8 cellular contexts compared by ENCODE assay signal in the genomic region with DNA sequence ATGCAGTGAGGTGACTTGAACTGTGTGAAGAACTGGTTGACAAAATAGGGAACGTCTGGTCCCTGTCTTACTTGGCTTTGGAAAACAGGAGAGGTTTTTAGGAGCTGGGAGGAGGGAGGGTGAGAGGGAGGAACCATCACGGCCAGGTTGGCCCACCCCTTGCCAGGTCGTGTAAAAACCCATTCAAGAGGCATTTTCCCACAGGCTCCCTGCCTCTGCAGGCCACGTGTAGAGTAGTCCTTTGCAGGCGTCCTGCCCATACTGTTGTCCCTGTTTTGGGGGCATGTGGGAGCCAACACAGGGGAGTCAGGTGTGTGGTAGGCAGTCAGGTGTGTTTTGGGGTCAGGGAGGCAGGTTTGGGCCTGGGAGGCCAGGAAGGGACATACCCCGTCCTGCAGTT.
DNase-seq lines count a peak whose midpoint lies in the region; ATAC-seq and TF ChIP-seq lines count a peak whose summit lies in the region.

No MANE protein-coding gene starts in this region.

- ATAC-seq in GM18907 (IDR thresholded peaks at IDR 0.05; ENCODE audit: unreplicated experiment), result no peak
- no peak for ATAC-seq in HG03457 (IDR thresholded peaks at IDR 0.05; ENCODE audit: unreplicated experiment)

- POLR2A ChIA-PET in Caco-2 (lab: Charles Lee), result no interaction called here
- POLR2A ChIA-PET in SK-N-SH (lab: Yijun Ruan, JAX), result no interaction called here

- DNase-seq in Caco-2, result no peak
- DNase-seq in SK-N-SH, result no peak
- no peak for DNase-seq in fibroblast of the aortic adventitia (ENCODE audit: low read depth)
- no peak for DNase-seq in stimulated activated CD8-positive, alpha-beta memory T cell treated with anti-CD3 and anti-CD28 coated beads, Interleukin-4, amount 100 ng/mL, for 48 hours
- no peak for DNase-seq in NK-92 treated with Interleukin-12 subunit alpha and Interleukin-12 subunit beta, amount 100 ng/mL, for 24 hours (lab: John Stamatoyannopoulos, UW)

- H2AFZ ChIP-seq in SK-N-SH (ENCODE audit: low read depth) (no peak overlapping the region), parathyroid adenoma (peak overlapping the region; percentile 33)

- H3K4me3 ChIP-seq in Caco-2 (ENCODE audit: low read depth, low read length), result peak overlapping the region; percentile 94
- H3K4me3 ChIP-seq in SK-N-SH (ENCODE audit: low read depth in 2 of 2, low read length in 1 of 2), result peak overlapping the region; percentile 45 to 58; a peak in 2 of 4 replicates
- H3K4me3 ChIP-seq in fibroblast of the aortic adventitia (ENCODE audit: low read depth, low read length), result peak overlapping the region; percentile 84
- H3K4me3 ChIP-seq in parathyroid adenoma (ENCODE audit: low read depth, low read length), result no peak overlapping the region

- H3K27ac ChIP-seq in SK-N-SH (ENCODE audit: low read depth in 2 of 2, low read length in 1 of 2), result peak overlapping the region; percentile 69 to 86
- H3K27ac ChIP-seq in parathyroid adenoma, result no peak overlapping the region

- no peaks in the 10 kb centered on the region for H3K9me2 ChIP-seq in SK-N-SH

- TF ChIP-seq CTCF in Caco-2 (IDR thresholded peaks at IDR 0.05; ENCODE audit: insufficient read depth in 1 of 2, low read depth in 1 of 2, low read length in 1 of 2, severe bottlenecking in 1 of 2, unreplicated experiment in 1 of 2) (no peak), SK-N-SH (IDR thresholded peaks at IDR 0.05) (no peak), fibroblast of the aortic adventitia (IDR thresholded peaks at IDR 0.05; ENCODE audit: insufficient read depth, low read length) (no peak), parathyroid adenoma (IDR thresholded peaks at IDR 0.05) (no peak)

- CTCF ChIA-PET in Caco-2 (lab: Charles Lee) (interaction anchor here (0.5 to 2.9 kb wide), 4 partner anchors 11 to 284 kb away, joined by 3 to 30 read pairs (median 8); no protein-coding TSS in a partner anchor), SK-N-SH (lab: Yijun Ruan, JAX) (interaction anchor here (0.9 to 15.6 kb wide), 3 partner anchors 13 to 281 kb away, joined by 3 to 338 read pairs (median 7); no protein-coding TSS in a partner anchor)

- peaks cover 30% of the 10 kb centered on the region for H3K4me1 Mint-ChIP-seq in Caco-2 (ENCODE audit: low read depth, unreplicated experiment)

- peaks cover 55% of the 10 kb centered on the region for H3K79me2 ChIP-seq in SK-N-SH (ENCODE audit: insufficient read depth)
- no peaks in the 10 kb centered on the region for H3K79me2 ChIP-seq in parathyroid adenoma

- H3K4me2 ChIP-seq in SK-N-SH (peak overlapping the region; percentile 76), parathyroid adenoma (ENCODE audit: low read length) (peak overlapping the region; percentile 69)

- peak overlapping the region; percentile 89 for H3K4me3 Mint-ChIP-seq in Caco-2 (ENCODE audit: unreplicated experiment)

- intact Hi-C loops in Caco-2 (cut with micrococcal nuclease; ENCODE audit: unreplicated experiment), result loop anchor here (10.0 kb wide), 1 partner anchor 134 kb away; no protein-coding TSS in a partner anchor

- H3F3A ChIP-seq in SK-N-SH (replicated peaks; ENCODE audit: insufficient read depth), result peaks cover 39% of the 10 kb centered on the region

- H3K9me3 Mint-ChIP-seq in Caco-2 (ENCODE audit: unreplicated experiment), result no peaks in the 10 kb centered on the region

- H3K9ac ChIP-seq in SK-N-SH (peak overlapping the region; percentile 65), parathyroid adenoma (no peak overlapping the region)

- H3K27me3 Mint-ChIP-seq in Caco-2 (ENCODE audit: insufficient read depth, unreplicated experiment), result no peaks in the 10 kb centered on the region

- H3K27me3 ChIP-seq in Caco-2 (replicated peaks; ENCODE audit: control insufficient read depth, insufficient read depth, low read length) (no peaks in the 10 kb centered on the region), SK-N-SH (ENCODE audit: insufficient read depth) (no peaks in the 10 kb centered on the region), parathyroid adenoma (ENCODE audit: control insufficient read depth, insufficient read depth, low read length) (no peaks in the 10 kb centered on the region)

- H3K27ac Mint-ChIP-seq in Caco-2 (ENCODE audit: unreplicated experiment), result peak overlapping the region; percentile 86

- peaks cover 21% of the 10 kb centered on the region for H3K36me3 Mint-ChIP-seq in Caco-2 (ENCODE audit: insufficient read depth, unreplicated experiment)

- no peak for TF ChIP-seq RAD21 in SK-N-SH (IDR thresholded peaks at IDR 0.05; ENCODE audit: low read length)

- H3K4me1 ChIP-seq in Caco-2 (peaks cover 18% of the 10 kb centered on the region), SK-N-SH (ENCODE audit: control insufficient read depth in 1 of 2, insufficient read depth in 2 of 2, low read depth in 1 of 2, low read length in 1 of 2) (peaks cover 12 to 43% of the 10 kb centered on the region in 2 experiments; a peak in 3 of 4 replicates), parathyroid adenoma (no peaks in the 10 kb centered on the region)

- H4K20me1 ChIP-seq in SK-N-SH (ENCODE audit: insufficient read depth), result no peaks in the 10 kb centered on the region

- TF ChIP-seq EP300 in SK-N-SH (IDR thresholded peaks at IDR 0.05; ENCODE audit: borderline replicate concordance in 1 of 2, low read depth in 1 of 2, low read length in 1 of 2), result no peak

- H3K9me3 ChIP-seq in Caco-2 (no peaks in the 10 kb centered on the region), SK-N-SH (no peaks in the 10 kb centered on the region), parathyroid adenoma (ENCODE audit: control insufficient read depth, low read length) (no peaks in the 10 kb centered on the region)

- H3K36me3 ChIP-seq in Caco-2 (ENCODE audit: control insufficient read depth, insufficient read depth, low read length) (no peaks in the 10 kb centered on the region), SK-N-SH (replicated peaks in 1 of 2; ENCODE audit: control insufficient read depth in 1 of 2, insufficient read depth in 2 of 2, low read length in 1 of 2) (no peaks in the 10 kb centered on the region), parathyroid adenoma (ENCODE audit: control insufficient read depth, insufficient read depth, low read length) (no peaks in the 10 kb centered on the region)

- BruUV-seq in Caco-2 (replicated peaks; lab: Mats Ljungman, UMichigan), result TSS peak; percentile 37

- 68% methylated on average over 5 of the region's 6 CpGs for WGBS in SK-N-SH (ENCODE audit: low lambda C conversion rate)

TF ChIP-seq in SK-N-SH, 30 proteins besides CTCF, POLR2A, EP300 and RAD21:
- TF ChIP-seq GABPA (IDR thresholded peaks at IDR 0.05; ENCODE audit: low read depth) (no peak), FOSL2 (IDR thresholded peaks at IDR 0.05; ENCODE audit: borderline replicate concordance, low read depth) (no peak), ELF1 (IDR thresholded peaks at IDR 0.05) (no peak), JUND (IDR thresholded peaks at IDR 0.05) (no peak), RFX5 (IDR thresholded peaks at IDR 0.05; ENCODE audit: low read length) (no peak), EZH2phosphoT487 (IDR thresholded peaks at IDR 0.05; ENCODE audit: borderline replicate concordance, low read depth) (no peak), FOXJ3 (CRISPR knock-in tag; IDR thresholded peaks at IDR 0.05) (no peak), SIN3A (IDR thresholded peaks at IDR 0.05; ENCODE audit: borderline replicate concordance, low read depth, low read length) (no peak), TCF12 (IDR thresholded peaks at IDR 0.05) (no peak), RXRA (IDR thresholded peaks at IDR 0.05; ENCODE audit: borderline replicate concordance, low read depth) (no peak), CHD2 (IDR thresholded peaks at IDR 0.05; ENCODE audit: low read length, partially characterized antibody) (no peak)
- TF ChIP-seq, protein P1, sequence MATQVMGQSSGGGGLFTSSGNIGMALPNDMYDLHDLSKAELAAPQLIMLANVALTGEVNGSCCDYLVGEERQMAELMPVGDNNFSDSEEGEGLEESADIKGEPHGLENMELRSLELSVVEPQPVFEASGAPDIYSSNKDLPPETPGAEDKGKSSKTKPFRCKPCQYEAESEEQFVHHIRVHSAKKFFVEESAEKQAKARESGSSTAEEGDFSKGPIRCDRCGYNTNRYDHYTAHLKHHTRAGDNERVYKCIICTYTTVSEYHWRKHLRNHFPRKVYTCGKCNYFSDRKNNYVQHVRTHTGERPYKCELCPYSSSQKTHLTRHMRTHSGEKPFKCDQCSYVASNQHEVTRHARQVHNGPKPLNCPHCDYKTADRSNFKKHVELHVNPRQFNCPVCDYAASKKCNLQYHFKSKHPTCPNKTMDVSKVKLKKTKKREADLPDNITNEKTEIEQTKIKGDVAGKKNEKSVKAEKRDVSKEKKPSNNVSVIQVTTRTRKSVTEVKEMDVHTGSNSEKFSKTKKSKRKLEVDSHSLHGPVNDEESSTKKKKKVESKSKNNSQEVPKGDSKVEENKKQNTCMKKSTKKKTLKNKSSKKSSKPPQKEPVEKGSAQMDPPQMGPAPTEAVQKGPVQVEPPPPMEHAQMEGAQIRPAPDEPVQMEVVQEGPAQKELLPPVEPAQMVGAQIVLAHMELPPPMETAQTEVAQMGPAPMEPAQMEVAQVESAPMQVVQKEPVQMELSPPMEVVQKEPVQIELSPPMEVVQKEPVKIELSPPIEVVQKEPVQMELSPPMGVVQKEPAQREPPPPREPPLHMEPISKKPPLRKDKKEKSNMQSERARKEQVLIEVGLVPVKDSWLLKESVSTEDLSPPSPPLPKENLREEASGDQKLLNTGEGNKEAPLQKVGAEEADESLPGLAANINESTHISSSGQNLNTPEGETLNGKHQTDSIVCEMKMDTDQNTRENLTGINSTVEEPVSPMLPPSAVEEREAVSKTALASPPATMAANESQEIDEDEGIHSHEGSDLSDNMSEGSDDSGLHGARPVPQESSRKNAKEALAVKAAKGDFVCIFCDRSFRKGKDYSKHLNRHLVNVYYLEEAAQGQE (IDR thresholded peaks at IDR 0.05; ENCODE audit: low read depth, low read length), result no peak
